In genomic region chr14:96098309-96098998, GRCh38 we compare ENCODE assay signal across 8 cellular contexts. TPM values are rescaled to one million over a fixed set of nuclear protein-coding genes. Genes with fewer than 3 reads are reported as not detected.
DNase-seq lines count a peak whose midpoint lies in the region; ATAC-seq and TF ChIP-seq lines count a peak whose summit lies in the region.

No MANE protein-coding gene starts in this region.

- in situ Hi-C loops in astrocyte of the spinal cord (cut with HindIII; ENCODE audit: low sequenced_read_pairs) (no loop called here), transverse colon (cut with MboI; ENCODE audit: low pct_ligation_motif_present in 1 of 4, low pct_unique_long_range_greater_than_20kb in 1 of 4, low sequenced_read_pairs in 3 of 4) (loop anchor here (5.0 to 25.0 kb wide), 5 partner anchors 94 to 316 kb away; no protein-coding TSS in a partner anchor)

- H3K27ac ChIP-seq in transverse colon = no peak overlapping the region

- no peak for TF ChIP-seq POLR2A in transverse colon (IDR thresholded peaks at IDR 0.05)

- H3K4me3 Mint-ChIP-seq in activated T-helper 17 cell treated with anti-CD3 and anti-CD28 coated beads, Interleukin-2, amount 50 U/mL, for 72 hours = no peak overlapping the region

- H3K9me3 ChIP-seq in BE2C = no peaks in the 10 kb centered on the region
- no peaks in the 10 kb centered on the region for H3K9me3 ChIP-seq in transverse colon

- H3K9me3 Mint-ChIP-seq in activated T-helper 17 cell treated with anti-CD3 and anti-CD28 coated beads, Interleukin-2, amount 50 U/mL, for 72 hours = no peaks in the 10 kb centered on the region

- H3K36me3 Mint-ChIP-seq in activated T-helper 17 cell treated with anti-CD3 and anti-CD28 coated beads, Interleukin-2, amount 50 U/mL, for 72 hours (ENCODE audit: low read depth) = no peaks in the 10 kb centered on the region

- no peak overlapping the region for H3K27ac Mint-ChIP-seq in activated T-helper 17 cell treated with anti-CD3 and anti-CD28 coated beads, Interleukin-2, amount 50 U/mL, for 72 hours

- peak; percentile 97 for TF ChIP-seq CTCF in BE2C (IDR thresholded peaks at IDR 0.05; ENCODE audit: low read depth, low read length)
- TF ChIP-seq CTCF in astrocyte of the spinal cord (IDR thresholded peaks at IDR 0.05; ENCODE audit: low read depth, low read length) = peak; percentile 88
- TF ChIP-seq CTCF in transverse colon (IDR thresholded peaks at IDR 0.05) = peak; percentile 36 to 56 (median 45)

- H3K36me3 ChIP-seq in BE2C (peaks cover 3% of the 10 kb centered on the region), transverse colon (no peaks in the 10 kb centered on the region)

- intact Hi-C loops in transverse colon (cut with DNase I; ENCODE audit: low total_unique reads) = loop anchor here (5.0 to 10.0 kb wide), 2 partner anchors 96 to 336 kb away; no protein-coding TSS in a partner anchor

- H3K4me1 Mint-ChIP-seq in activated T-helper 17 cell treated with anti-CD3 and anti-CD28 coated beads, Interleukin-2, amount 50 U/mL, for 72 hours = no peaks in the 10 kb centered on the region

- no peak for ATAC-seq in activated T-helper 17 cell treated with anti-CD3 and anti-CD28 coated beads, Interleukin-2, amount 50 U/mL, for 72 hours (replicated peaks)

- peaks cover 4% of the 10 kb centered on the region for H3K27me3 Mint-ChIP-seq in activated T-helper 17 cell treated with anti-CD3 and anti-CD28 coated beads, Interleukin-2, amount 50 U/mL, for 72 hours

- H3K27me3 ChIP-seq in BE2C = no peaks in the 10 kb centered on the region
- H3K27me3 ChIP-seq in transverse colon = no peaks in the 10 kb centered on the region

- H3K4me1 ChIP-seq in BE2C = peaks cover 59% of the 10 kb centered on the region
- peaks cover 0 to 8% (median 0%) of the 10 kb centered on the region in 4 donors for H3K4me1 ChIP-seq in transverse colon

- 37 to 50% methylated on average over 4 to 6 of the region's 6 CpGs for WGBS in transverse colon (ENCODE audit: low coverage in 1 of 2), 2 donors

- no peak for TF ChIP-seq EP300 in transverse colon (IDR thresholded peaks at IDR 0.05; ENCODE audit: low read depth)

- peak; percentile 85 for DNase-seq in BE2C
- DNase-seq in H4 (ENCODE audit: low spot score) = peak; percentile 73
- DNase-seq in NCI-H345 (lab: John Stamatoyannopoulos, UW) = peak; percentile 83
- peak; percentile 53 for DNase-seq in astrocyte of the spinal cord (ENCODE audit: low read depth, low spot score)
- DNase-seq in islet precursor cell = peak; percentile 86
- DNase-seq in transverse colon = no peak
- no peak for DNase-seq in activated CD4-positive, alpha-beta T cell treated with anti-CD3 and anti-CD28 coated beads for 1 hour

- H3K4me3 ChIP-seq in BE2C (ENCODE audit: low read depth, low read length) = no peak overlapping the region
- H3K4me3 ChIP-seq in astrocyte of the spinal cord (ENCODE audit: low read depth, low read length) = no peak overlapping the region
- H3K4me3 ChIP-seq in transverse colon = no peak overlapping the region

RNA-seq across cellular contexts. Expression of gene C14orf132, which starts 59.3 kb away (rescaled TPM):
- 24.7 TPM for polyA plus RNA-seq in BE2C (2012; ENCODE audit: insufficient read depth, insufficient read length, low read depth)
- 7.4 and 9.4 TPM in 2 replicates for total RNA-seq in H4 (2014; rRNA removed; shearing (Covaris generic))
- total RNA-seq in transverse colon = 1 to 10 TPM; 3.5 to 6.4 (median 5.0) TPM
- 1 to 10 TPM; 1.3 to 2.8 TPM for total RNA-seq in activated T-helper 17 cell treated with anti-CD3 and anti-CD28 coated beads, Interleukin-2, amount 50 U/mL, for 72 hours

Comparison
In these comparisons a context has a peak if more than half of its experiments do, and no peak if none do; other contexts are left out.
1. DNase-seq: peak in BE2C (single experiment), H4 (single experiment), NCI-H345 (single experiment), astrocyte of the spinal cord (single experiment) and islet precursor cell (single experiment); none in transverse colon (single experiment) and activated CD4-positive, alpha-beta T cell treated with anti-CD3 and anti-CD28 coated beads for 1 hour (single experiment).
2. CTCF ChIP-seq: peak in every context shown above with its lines; median percentile 97 in BE2C; 88 in astrocyte of the spinal cord; 45 in transverse colon.